10 cellular contexts compared by ENCODE assay signal in genomic region chr5:159928122-159928960, GRCh38. TPM values are rescaled to one million over a fixed set of nuclear protein-coding genes. Genes with fewer than 3 reads are reported as not detected.
DNase-seq lines count a peak whose midpoint lies in the region; TF ChIP-seq lines count a peak whose summit lies in the region.
"Had no signal": no experiment of that assay in that cellular context is flagged by ENCODE, and none has a peak within 500 bp of the region (broad histone marks: within the 10 kb centered on the region; RNA-seq: fewer than 3 reads in every experiment).

No MANE protein-coding gene starts in this region.

- TF ChIP-seq CTCF in right atrium auricular region (IDR thresholded peaks at IDR 0.05) (no peak), tibial artery (IDR thresholded peaks at IDR 0.05) (no peak)

- peaks cover 0 to 17% of the 10 kb centered on the region in 2 donors for H3K4me1 ChIP-seq in right atrium auricular region
- H3K4me1 ChIP-seq in tibial artery, result peaks cover 0 to 24% (median 6%) of the 10 kb centered on the region in 4 donors

- peak; percentile 90 for DNase-seq in HPDE6-E6E7 (ENCODE audit: extremely low spot score)
- DNase-seq in amniotic epithelial cell (ENCODE audit: low read depth), result peak; percentile 66
- DNase-seq in right atrium auricular region (ENCODE audit: low spot score), result no peak
- peak; percentile 45 to 76 for DNase-seq in tibial artery
- DNase-seq in HuH-7.5 (ENCODE audit: low spot score), result no peak
- no peak for DNase-seq in Kasumi-1 (lab: John Stamatoyannopoulos, UW)
- DNase-seq in NCI-H526 treated with DMSO at 0.1 percent for 48 hours (lab: John Stamatoyannopoulos, UW), result no peak
- DNase-seq in foreskin melanocyte, result no peak
- DNase-seq: NCI-H2227 treated with DMSO at 0.1 percent for 48 hours had no signal

- intact Hi-C loops in tibial artery (cut with DNase I; ENCODE audit: low total_unique reads), result no loop called here

- H3K9me3 ChIP-seq in right atrium auricular region (no peaks in the 10 kb centered on the region), tibial artery (no peaks in the 10 kb centered on the region)
- H3K9me3 ChIP-seq: neutrophil had no signal

- no peaks in the 10 kb centered on the region for H3K36me3 ChIP-seq in right atrium auricular region
- peaks cover 0 to 9% (median 0%) of the 10 kb centered on the region in 3 donors for H3K36me3 ChIP-seq in tibial artery
- H3K36me3 ChIP-seq: neutrophil had no signal

- H3K27me3 ChIP-seq in right atrium auricular region (no peaks in the 10 kb centered on the region), tibial artery (no peaks in the 10 kb centered on the region)

- H3K4me3 ChIP-seq in right atrium auricular region, result no peak overlapping the region
- H3K4me3 ChIP-seq in tibial artery, result peak overlapping the region; percentile 9 to 19

- H3K27ac ChIP-seq in right atrium auricular region (peak overlapping the region; percentile 64 to 70), tibial artery (peak overlapping the region; percentile 54 to 61)
- H3K27ac ChIP-seq: neutrophil had no signal

RNA-seq across cellular contexts. Expression of gene ADRA1B, which starts 12.1 kb away (rescaled TPM):
- total RNA-seq in right atrium auricular region, result 1 to 10 TPM; 3.4 to 3.5 TPM

Comparison
In these comparisons a context has a peak if more than half of its experiments do, and no peak if none do; other contexts are left out.
1. DNase-seq: peak in HPDE6-E6E7 (single experiment), amniotic epithelial cell (single experiment) and tibial artery (2 of 2); none in right atrium auricular region (single experiment), HuH-7.5 (single experiment), Kasumi-1 (0 of 2), NCI-H526 treated with DMSO at 0.1 percent for 48 hours (single experiment) and foreskin melanocyte (single experiment).
2. H3K4me3 ChIP-seq: peak in tibial artery (2 of 2); none in right atrium auricular region (0 of 2).